8 cellular contexts compared by ENCODE assay signal in the genomic region with DNA sequence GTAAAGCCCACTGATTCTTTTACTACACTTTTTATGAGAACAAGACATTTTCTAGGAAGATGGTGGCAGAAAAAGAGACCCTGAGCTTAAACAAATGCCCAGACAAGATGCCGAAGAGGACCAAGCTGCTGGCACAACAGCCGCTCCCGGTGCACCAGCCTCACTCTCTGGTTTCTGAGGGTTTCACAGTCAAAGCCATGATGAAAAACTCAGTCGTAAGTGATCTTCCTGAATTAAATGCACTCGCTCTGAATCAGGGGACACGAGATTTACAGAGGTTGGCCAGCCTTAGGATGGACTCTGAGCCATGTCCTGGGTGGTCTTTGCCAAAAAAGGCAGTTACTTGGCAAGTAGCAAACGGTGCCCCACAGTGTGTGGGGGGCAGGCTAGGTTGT. TPM values are rescaled to one million over a fixed set of nuclear protein-coding genes. Genes with fewer than 3 reads are reported as not detected.
A peak's percentile ranks its signal among the peaks of the same experiment; 100 is the strongest.
DNase-seq lines count a peak whose midpoint lies in the region; ATAC-seq, FAIRE-seq and TF ChIP-seq lines count a peak whose summit lies in the region.

No MANE protein-coding gene starts in this region.

- H3K4me1 ChIP-seq in CD4-positive, alpha-beta memory T cell (ENCODE audit: insufficient read depth, low read length) = peaks cover 12% of the 10 kb centered on the region
- H3K4me1 ChIP-seq in SJCRH30 = no peaks in the 10 kb centered on the region
- peaks cover 6% of the 10 kb centered on the region for H3K4me1 ChIP-seq in parathyroid adenoma

- H3K4me1 Mint-ChIP-seq in CD4-positive, alpha-beta memory T cell = peaks cover 10 to 21% (median 15%) of the 10 kb centered on the region in 4 donors

- no peaks in the 10 kb centered on the region for H3K79me2 ChIP-seq in parathyroid adenoma

- H3K27me3 Mint-ChIP-seq in CD4-positive, alpha-beta memory T cell = no peaks in the 10 kb centered on the region

- POLR2A ChIA-PET in CD4-positive, alpha-beta memory T cell (lab: Charles Lee; ENCODE audit: partially characterized antibody) = no interaction called here

- no peak for DNase-seq in CD4-positive, alpha-beta memory T cell
- no peak for DNase-seq in SJCRH30
- DNase-seq in epithelial cell of esophagus (ENCODE audit: low read depth) = no peak
- no peak for DNase-seq in NOMO-1 treated with dmso at 0.1 percent for 144 hours (lab: John Stamatoyannopoulos, UW; ENCODE audit: unreplicated experiment)
- no peak for DNase-seq in GDM1 (lab: John Stamatoyannopoulos, UW)
- DNase-seq in D721Med (ENCODE audit: insufficient read length, low spot score) = no peak

- peaks cover 0 to 2% of the 10 kb centered on the region in 2 donors for H3K36me3 Mint-ChIP-seq in CD4-positive, alpha-beta memory T cell

- intact Hi-C loops in CD4-positive, alpha-beta memory T cell (cut with micrococcal nuclease) = loop anchor here (5.0 kb wide), 1 partner anchor 1336 kb away; no protein-coding TSS in a partner anchor

- H3K9ac ChIP-seq in parathyroid adenoma = no peak overlapping the region

- H3K4me2 ChIP-seq in parathyroid adenoma (ENCODE audit: low read length) = peak overlapping the region; percentile 79

- ATAC-seq in GM21381 (IDR thresholded peaks at IDR 0.05; ENCODE audit: unreplicated experiment) = no peak

- CTCF ChIA-PET in CD4-positive, alpha-beta memory T cell (lab: Charles Lee; ENCODE audit: partially characterized antibody) = no interaction called here

- peak overlapping the region; percentile 75 to 99 (median 88) for H3K4me3 Mint-ChIP-seq in CD4-positive, alpha-beta memory T cell

- no peaks in the 10 kb centered on the region for H3K9me3 Mint-ChIP-seq in CD4-positive, alpha-beta memory T cell

- no peaks in the 10 kb centered on the region for H3K27me3 ChIP-seq in CD4-positive, alpha-beta memory T cell (ENCODE audit: insufficient read depth, low read length)
- H3K27me3 ChIP-seq in SJCRH30 (peaks cover 4% of the 10 kb centered on the region; the same call in 1 of the 2 replicates), parathyroid adenoma (ENCODE audit: control insufficient read depth, insufficient read depth, low read length) (no peaks in the 10 kb centered on the region)

- H2AFZ ChIP-seq in parathyroid adenoma = peak overlapping the region; percentile 93

- TF ChIP-seq CTCF in epithelial cell of esophagus (IDR thresholded peaks at IDR 0.05; ENCODE audit: insufficient read depth, low read depth, low read length, missing control alignments) (no peak), parathyroid adenoma (IDR thresholded peaks at IDR 0.05) (no peak), D721Med (IDR thresholded peaks at IDR 0.05; ENCODE audit: insufficient read depth, missing control alignments) (no peak)

- FAIRE-seq in D721Med (lab: Jason Lieb, UNC) = no peak

- H3K27ac Mint-ChIP-seq in CD4-positive, alpha-beta memory T cell = peak overlapping the region; percentile 93 to 98 (median 97)

- H3K36me3 ChIP-seq in CD4-positive, alpha-beta memory T cell (ENCODE audit: insufficient read depth, low read length) = no peaks in the 10 kb centered on the region
- H3K36me3 ChIP-seq in SJCRH30 (no peaks in the 10 kb centered on the region), parathyroid adenoma (ENCODE audit: control insufficient read depth, insufficient read depth, low read length) (no peaks in the 10 kb centered on the region)

- H3K4me3 ChIP-seq in CD4-positive, alpha-beta memory T cell (ENCODE audit: low read length in 2 of 2) = peak overlapping the region in 1 of 2 donors; percentile 73
- H3K4me3 ChIP-seq in SJCRH30 = peak overlapping the region; percentile 89
- H3K4me3 ChIP-seq in epithelial cell of esophagus (ENCODE audit: low read length) = peak overlapping the region; percentile 34
- H3K4me3 ChIP-seq in parathyroid adenoma (ENCODE audit: low read depth, low read length) = peak overlapping the region; percentile 73

- H3K9me3 ChIP-seq in CD4-positive, alpha-beta memory T cell (ENCODE audit: control insufficient read depth in 1 of 2, low read length in 2 of 2) = no peaks in the 10 kb centered on the region
- H3K9me3 ChIP-seq in SJCRH30 (replicated peaks) = no peaks in the 10 kb centered on the region
- H3K9me3 ChIP-seq in parathyroid adenoma (ENCODE audit: control insufficient read depth, low read length) = no peaks in the 10 kb centered on the region

- peak overlapping the region; percentile 71 for H3K27ac ChIP-seq in CD4-positive, alpha-beta memory T cell (ENCODE audit: low read depth, low read length)
- H3K27ac ChIP-seq in SJCRH30 = no peak overlapping the region
- peak overlapping the region; percentile 84 for H3K27ac ChIP-seq in parathyroid adenoma

RNA-seq across cellular contexts. Expression of a gene that starts 0.4 kb away (rescaled TPM):
- under 1 TPM in 1 of 2 experiments, not detected in 1; 0.81 TPM for total RNA-seq in CD4-positive, alpha-beta memory T cell
- polyA plus RNA-seq in CD4-positive, alpha-beta memory T cell = 1 to 10 TPM in 1 of 2 donors, under 1 TPM in 1; 0.21 to 1.5 TPM
- not detected in 2 replicates for total RNA-seq in SJCRH30 (2014; rRNA removed; shearing (Covaris generic))

RNA-seq across cellular contexts. Expression of a gene that starts 0.6 kb away (rescaled TPM):
- total RNA-seq in CD4-positive, alpha-beta memory T cell = 1 to 10 TPM; 3.2 to 5.3 TPM
- 1 to 10 TPM in 1 of 2 donors, under 1 TPM in 1; 0.50 to 2.6 TPM for polyA plus RNA-seq in CD4-positive, alpha-beta memory T cell
- total RNA-seq in SJCRH30 (2014; rRNA removed; shearing (Covaris generic)) = not detected in 2 replicates
